ENCODE assay signal across 2 cellular contexts in genomic region chr1:206235190-206235589, GRCh38. TPM values are rescaled to one million over a fixed set of nuclear protein-coding genes. Genes with fewer than 3 reads are reported as not detected.
"Had no signal": no experiment of that assay in that cellular context is flagged by ENCODE, and none has a peak within 500 bp of the region (broad histone marks: within the 10 kb centered on the region; RNA-seq: fewer than 3 reads in every experiment).

No MANE protein-coding gene starts in this region.

RNA-seq across cellular contexts. Expression of gene FAM72A, which starts 32.6 kb away (rescaled TPM):
- total RNA-seq: thyroid gland, ureter had no signal
